Comparison of ENCODE assay signal across 20 cellular contexts in the genomic region with DNA sequence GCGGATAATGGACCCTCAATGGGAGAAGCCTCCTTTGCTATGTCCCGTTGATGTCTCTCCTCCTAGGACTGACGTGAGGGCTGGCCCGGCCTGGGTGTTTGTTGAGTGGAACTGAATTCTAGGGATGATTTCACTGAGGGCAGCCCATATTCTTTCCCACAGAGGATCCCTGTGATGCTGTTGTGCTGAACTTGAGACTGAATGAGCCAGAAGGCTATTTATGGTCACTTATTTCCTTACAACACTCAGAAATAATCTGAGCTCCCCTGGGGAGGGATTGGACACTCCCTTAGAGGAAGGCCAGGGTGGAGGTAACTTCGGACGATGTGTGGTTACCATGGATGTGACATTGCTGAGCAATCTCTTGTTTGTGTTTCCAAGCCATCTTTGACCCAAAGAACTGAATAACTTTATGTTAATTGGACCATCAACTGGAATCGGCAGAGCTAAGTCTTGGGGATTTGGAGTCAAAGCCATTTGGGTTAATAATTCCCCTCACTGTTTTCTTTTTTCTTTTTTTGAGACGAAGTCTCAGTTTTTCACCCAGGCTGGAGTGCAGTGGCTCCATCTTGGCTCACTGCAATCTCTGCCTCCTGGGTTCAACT. TPM values are rescaled to one million over a fixed set of nuclear protein-coding genes. Genes with fewer than 3 reads are reported as not detected.
"Had no signal": no experiment of that assay in that cellular context is flagged by ENCODE, and none has a peak within 500 bp of the region (broad histone marks: within the 10 kb centered on the region; RNA-seq: fewer than 3 reads in every experiment).

No MANE protein-coding gene starts in this region.

- FAIRE-seq: endothelial cell of umbilical vein, kidney, pancreas, small intestine had no signal

- H3K27ac ChIP-seq: cardiac muscle cell, coronary artery, pancreas, uterus, VCaP had no signal

- ATAC-seq: gastrocnemius medialis, pancreas had no signal

- H3K9me3 ChIP-seq: gastrocnemius medialis, pancreas, tibial artery, uterus had no signal

- H3K4me3 ChIP-seq: cardiac muscle cell, coronary artery, gastrocnemius medialis, pancreas, tibial artery, uterus had no signal

- H3K4me1 ChIP-seq: uterus had no signal

- DNase-seq: activated CD4-positive, alpha-beta memory T cell treated with anti-CD3 and anti-CD28 coated beads for 36 hours; activated gamma-delta T cell; activated naive CD8-positive, alpha-beta T cell treated with anti-CD3 and anti-CD28 coated beads for 36 hours; activated T-cell treated with anti-CD3 and anti-CD28 coated beads, Interleukin-2, amount 50 U/mL, for 48 hours; anterior cingulate cortex; effector CD4-positive, alpha-beta T cell; gastrocnemius medialis; kidney; pancreas; small intestine; T1000; tibial artery; uterus had no signal

- H3K27me3 ChIP-seq: gastrocnemius medialis, pancreas, tibial artery, uterus had no signal

- H3K36me3 ChIP-seq: cardiac muscle cell, gastrocnemius medialis, pancreas, tibial artery, uterus had no signal

RNA-seq across cellular contexts. Expression of a gene that starts 10.2 kb away (rescaled TPM):
- total RNA-seq: activated CD4-positive, alpha-beta memory T cell treated with anti-CD3 and anti-CD28 coated beads for 36 hours; activated naive CD8-positive, alpha-beta T cell treated with anti-CD3 and anti-CD28 coated beads for 36 hours; cardiac muscle cell; endothelial cell of umbilical vein; fibroblast of lung; lung microvascular endothelial cell; neural crest cell had no signal
- polyA plus RNA-seq: cardiac muscle cell, endothelial cell of umbilical vein, fibroblast of lung had no signal
